Comparison of ENCODE assay signal across 21 cellular contexts in the genomic region with DNA sequence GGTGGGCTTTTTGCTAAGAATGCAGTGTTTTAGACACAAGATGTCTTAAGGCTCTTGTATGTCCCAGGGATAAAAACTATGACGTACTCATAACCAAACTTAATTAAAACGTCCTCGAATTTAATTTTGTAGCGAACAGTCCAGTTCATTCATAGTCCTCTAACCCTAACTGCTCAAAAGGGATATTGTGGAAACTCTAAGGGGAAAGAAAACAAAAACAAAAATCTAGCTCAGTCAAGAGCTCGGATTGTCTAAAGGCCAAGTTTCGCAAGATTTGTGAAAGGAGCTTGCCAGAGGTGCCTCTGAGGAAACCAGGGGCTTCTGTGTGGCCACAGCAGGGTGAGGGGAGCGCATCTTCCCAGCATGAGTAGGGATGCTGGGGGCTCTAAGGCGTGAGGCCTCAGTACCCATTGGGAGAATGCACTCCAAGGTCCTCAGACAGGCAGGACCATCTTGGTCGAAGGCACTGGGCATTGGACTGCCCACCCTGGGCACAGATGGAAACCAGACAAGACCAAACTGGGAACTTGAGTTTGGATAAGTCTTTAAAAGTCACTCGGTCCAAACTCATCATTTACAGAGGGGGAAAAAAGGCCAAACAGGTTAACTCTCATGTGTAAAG.
DNase-seq lines count a peak whose midpoint lies in the region; ATAC-seq and TF ChIP-seq lines count a peak whose summit lies in the region.
"Had no signal": no experiment of that assay in that cellular context is flagged by ENCODE, and none has a peak within 500 bp of the region (broad histone marks: within the 10 kb centered on the region; RNA-seq: fewer than 3 reads in every experiment).

No MANE protein-coding gene starts in this region.

- H3K27me3 ChIP-seq in IMR-90 (ENCODE audit: control insufficient read depth, insufficient read depth, low read length) = no peaks in the 10 kb centered on the region
- H3K27me3 ChIP-seq in psoas muscle (ENCODE audit: insufficient read depth in 3 of 3, low read length in 2 of 3) = no peaks in the 10 kb centered on the region
- H3K27me3 ChIP-seq: ascending aorta, neural progenitor cell, suprapubic skin, vagina had no signal

- H2AFZ ChIP-seq in IMR-90 (replicated peaks; ENCODE audit: low read length, poor library complexity) = no peak overlapping the region
- H2AFZ ChIP-seq: GM23248, neural progenitor cell had no signal

- H3K14ac ChIP-seq in IMR-90 (replicated peaks; ENCODE audit: low read depth, low read length) = no peak overlapping the region

- DNase-seq in IMR-90 (no peak), activated B cell treated with CpG ODN at 0.5 μM for 24 hours (no peak), fibroblast of the aortic adventitia (ENCODE audit: low read depth) (peak; percentile 15), psoas muscle (peak in 1 of 2 donors; percentile 36), mesothelial cell of epicardium (ENCODE audit: low spot score in 2 of 2, unreplicated experiment in 2 of 2) (no peak), DMS79 (lab: John Stamatoyannopoulos, UW) (no peak)
- DNase-seq: activated CD8-positive, alpha-beta T cell treated with anti-CD3 and anti-CD28 coated beads, Interleukin-2, amount 10 ng/mL, durations not matched to agents 7 days and 5 days; cerebellar nuclear complex; effector CD8-positive, alpha-beta T cell; GM23248; mucosa of descending colon; NCI-H1092 treated with DMSO at 0.1 percent for 48 hours; NCI-H2029; NCI-H226; T1000 had no signal

- H2BK20ac ChIP-seq in IMR-90 (ENCODE audit: low read depth, low read length) = no peak overlapping the region

- H3K4me2 ChIP-seq in IMR-90 (ENCODE audit: low read depth, low read length) = no peak overlapping the region
- H3K4me2 ChIP-seq: neural progenitor cell had no signal

- 90% methylated on average over 4 of the region's 10 CpGs; no CpG with 5 or more reads in 1 of the 2 experiments for WGBS in IMR-90 (ENCODE audit: extremely low coverage in 2 of 2, insufficient read length in 1 of 2), 2 experiments
- 77 to 82% (median 80%) methylated on average over 10 of the region's 10 CpGs for WGBS in psoas muscle, 3 donors

- dilution Hi-C loops in IMR-90 (cut with HindIII; ENCODE audit: low sequenced_read_pairs, unreplicated experiment) = no loop called here

- H2AK5ac ChIP-seq in IMR-90 (ENCODE audit: low read depth, low read length) = no peak overlapping the region

- H3K79me1 ChIP-seq in IMR-90 (ENCODE audit: low read depth in 1 of 2, low read length in 2 of 2) = peaks cover 0 to 5% of the 10 kb centered on the region in 2 experiments; a peak in 1 of 4 replicates

- H3K9me3 Mint-ChIP-seq in activated B cell treated with CpG ODN at 0.5 μM for 24 hours = no peaks in the 10 kb centered on the region
- H3K9me3 Mint-ChIP-seq in mesothelial cell of epicardium = no peaks in the 10 kb centered on the region
- H3K9me3 Mint-ChIP-seq: activated naive CD4-positive, alpha-beta T cell treated with anti-CD3 and anti-CD28 coated beads, Interleukin-2, amount 50 U/mL, for 24 hours; neural progenitor cell had no signal

- BruUV-seq in IMR-90 (replicated peaks; lab: Mats Ljungman, UMichigan) = no TSS peak

- H2BK15ac ChIP-seq in IMR-90 (ENCODE audit: low read depth, low read length) = no peak overlapping the region

- no peak for TF ChIP-seq RAD21 in IMR-90 (IDR thresholded peaks at IDR 0.05; ENCODE audit: low read length)

- H3K36me3 ChIP-seq in IMR-90 (ENCODE audit: control insufficient read depth, insufficient read depth, low read length) (peaks cover 38% of the 10 kb centered on the region), psoas muscle (ENCODE audit: insufficient read depth in 1 of 2, low read depth in 1 of 2) (peaks cover 9 to 94% of the 10 kb centered on the region in 2 donors)
- H3K36me3 ChIP-seq: neural progenitor cell had no signal

- POLR2A ChIA-PET in IMR-90 (lab: Charles Lee; ENCODE audit: unreplicated experiment) (no interaction called here), activated B cell treated with CpG ODN at 0.5 μM for 24 hours (lab: Charles Lee) (no interaction called here)

- H4K5ac ChIP-seq in IMR-90 (ENCODE audit: low read depth, low read length) = no peak overlapping the region

- H4K8ac ChIP-seq in IMR-90 (ENCODE audit: low read depth in 2 of 2, low read length in 2 of 2) = no peak overlapping the region

- in situ Hi-C loops in IMR-90 (cut with MboI; ENCODE audit: low sequenced_read_pairs) = no loop called here

- no peak overlapping the region for H3K18ac ChIP-seq in IMR-90 (ENCODE audit: low read depth, low read length)

- TF ChIP-seq POLR2A in IMR-90 (IDR thresholded peaks at IDR 0.05; ENCODE audit: low read depth, low read length) = no peak

- no peak overlapping the region for H2BK5ac ChIP-seq in IMR-90 (ENCODE audit: low read depth, low read length, poor library complexity, severe bottlenecking)

- H4K91ac ChIP-seq in IMR-90 (ENCODE audit: insufficient read depth, low read depth, low read length) = no peak overlapping the region

- H3K4me3 Mint-ChIP-seq in activated B cell treated with CpG ODN at 0.5 μM for 24 hours (no peak overlapping the region), mesothelial cell of epicardium (no peak overlapping the region)
- H3K4me3 Mint-ChIP-seq: activated CD8-positive, alpha-beta T cell treated with anti-CD3 and anti-CD28 coated beads, Interleukin-2, amount 10 ng/mL, durations not matched to agents 7 days and 5 days; activated naive CD4-positive, alpha-beta T cell treated with anti-CD3 and anti-CD28 coated beads, Interleukin-2, amount 50 U/mL, for 24 hours; neural progenitor cell had no signal

- H2BK120ac ChIP-seq in IMR-90 (ENCODE audit: low read depth, low read length) = no peak overlapping the region

- H3K4ac ChIP-seq in IMR-90 (ENCODE audit: low read depth, low read length) = no peak overlapping the region

- H3K27ac ChIP-seq in IMR-90 (ENCODE audit: insufficient read depth, low read length) (no peak overlapping the region), psoas muscle (peak overlapping the region; percentile 19)
- H3K27ac ChIP-seq: ascending aorta, GM23248, neural progenitor cell, suprapubic skin, vagina had no signal

- H3K9me1 ChIP-seq in IMR-90 (ENCODE audit: insufficient read depth, low read length) = peaks cover 19% of the 10 kb centered on the region

- intact Hi-C loops in IMR-90 (cut with micrococcal nuclease) (no loop called here), activated B cell treated with CpG ODN at 0.5 μM for 24 hours (cut with micrococcal nuclease) (no loop called here), psoas muscle (cut with DNase I) (no loop called here)

- ATAC-seq in IMR-90 (ENCODE audit: low read depth) = no peak
- no peak for ATAC-seq in activated B cell treated with CpG ODN at 0.5 μM for 24 hours (ENCODE audit: low read depth)
- no peak for ATAC-seq in psoas muscle
- no peak for ATAC-seq in GM19397 (IDR thresholded peaks at IDR 0.05; ENCODE audit: unreplicated experiment)
- ATAC-seq: activated CD8-positive, alpha-beta T cell treated with anti-CD3 and anti-CD28 coated beads, Interleukin-2, amount 10 ng/mL, durations not matched to agents 7 days and 5 days; mucosa of descending colon had no signal

- peaks cover 2% of the 10 kb centered on the region; the same call in 1 of the 2 replicates for H3K4me1 ChIP-seq in IMR-90 (ENCODE audit: control insufficient read depth, insufficient read depth, low read length)
- peaks cover under 1% of the 10 kb centered on the region for H3K4me1 ChIP-seq in psoas muscle
- H3K4me1 ChIP-seq: neural progenitor cell had no signal

- H2AK9ac ChIP-seq in IMR-90 (replicated peaks; ENCODE audit: low read depth, low read length, poor library complexity) = no peak overlapping the region

- H3K36me3 Mint-ChIP-seq in activated B cell treated with CpG ODN at 0.5 μM for 24 hours (ENCODE audit: low read depth) = peaks cover 97% of the 10 kb centered on the region
- H3K36me3 Mint-ChIP-seq in mesothelial cell of epicardium = peaks cover 55% of the 10 kb centered on the region

- H3K9ac ChIP-seq in IMR-90 (ENCODE audit: low read depth, low read length) = no peak overlapping the region
- H3K9ac ChIP-seq: GM23248, neural progenitor cell had no signal

- peaks cover 35% of the 10 kb centered on the region for H3K4me1 Mint-ChIP-seq in activated B cell treated with CpG ODN at 0.5 μM for 24 hours
- H3K4me1 Mint-ChIP-seq in mesothelial cell of epicardium = peaks cover 5% of the 10 kb centered on the region
- H3K4me1 Mint-ChIP-seq: neural progenitor cell had no signal

- H3K56ac ChIP-seq in IMR-90 (ENCODE audit: extremely low read depth, insufficient read depth, low read length) = no peak overlapping the region

- CTCF ChIA-PET in IMR-90 (lab: Yijun Ruan, JAX) (no interaction called here), activated B cell treated with CpG ODN at 0.5 μM for 24 hours (lab: Charles Lee) (no interaction called here)

- H4K20me1 ChIP-seq in IMR-90 (ENCODE audit: insufficient read depth, low read length) = no peaks in the 10 kb centered on the region

- no peak overlapping the region for H3K23ac ChIP-seq in IMR-90 (ENCODE audit: low read depth, low read length)

- TF ChIP-seq CTCF in IMR-90 (conservative IDR thresholded peaks at IDR 0.05; ENCODE audit: low read depth, low read length) (no peak), activated B cell treated with CpG ODN at 0.5 μM for 24 hours (IDR thresholded peaks at IDR 0.05) (no peak), fibroblast of the aortic adventitia (IDR thresholded peaks at IDR 0.05; ENCODE audit: insufficient read depth, low read length) (no peak), psoas muscle (IDR thresholded peaks at IDR 0.05) (no peak), mesothelial cell of epicardium (IDR thresholded peaks at IDR 0.05; ENCODE audit: unreplicated experiment) (no peak)

- H3K4me3 ChIP-seq in IMR-90 (ENCODE audit: insufficient read depth, low read depth, low read length) = no peak overlapping the region
- H3K4me3 ChIP-seq in fibroblast of the aortic adventitia (ENCODE audit: low read depth, low read length) = no peak overlapping the region
- H3K4me3 ChIP-seq in psoas muscle = no peak overlapping the region
- H3K4me3 ChIP-seq: ascending aorta, GM23248, mucosa of descending colon, neural progenitor cell, suprapubic skin, vagina had no signal

- peak overlapping the region; percentile 32 for H3K27ac Mint-ChIP-seq in activated B cell treated with CpG ODN at 0.5 μM for 24 hours
- H3K27ac Mint-ChIP-seq in mesothelial cell of epicardium = no peak overlapping the region
- H3K27ac Mint-ChIP-seq: activated CD8-positive, alpha-beta T cell treated with anti-CD3 and anti-CD28 coated beads, Interleukin-2, amount 10 ng/mL, durations not matched to agents 7 days and 5 days; activated naive CD4-positive, alpha-beta T cell treated with anti-CD3 and anti-CD28 coated beads, Interleukin-2, amount 50 U/mL, for 24 hours had no signal

- H3K27me3 Mint-ChIP-seq in activated B cell treated with CpG ODN at 0.5 μM for 24 hours (no peaks in the 10 kb centered on the region), mesothelial cell of epicardium (ENCODE audit: low read depth) (no peaks in the 10 kb centered on the region)
- H3K27me3 Mint-ChIP-seq: activated naive CD4-positive, alpha-beta T cell treated with anti-CD3 and anti-CD28 coated beads, Interleukin-2, amount 50 U/mL, for 24 hours had no signal

- H3K9me3 ChIP-seq in IMR-90 (ENCODE audit: control insufficient read depth, insufficient read depth, low read length) = no peaks in the 10 kb centered on the region
- no peaks in the 10 kb centered on the region for H3K9me3 ChIP-seq in psoas muscle
- H3K9me3 ChIP-seq: ascending aorta, mucosa of descending colon, suprapubic skin, vagina had no signal

TF ChIP-seq in IMR-90, 13 proteins besides CTCF, POLR2A, EP300 and RAD21 (continues in another document):
- TF ChIP-seq RCOR1 (IDR thresholded peaks at IDR 0.05; ENCODE audit: insufficient replicate concordance, low read length) = no peak
